In the genomic region with DNA sequence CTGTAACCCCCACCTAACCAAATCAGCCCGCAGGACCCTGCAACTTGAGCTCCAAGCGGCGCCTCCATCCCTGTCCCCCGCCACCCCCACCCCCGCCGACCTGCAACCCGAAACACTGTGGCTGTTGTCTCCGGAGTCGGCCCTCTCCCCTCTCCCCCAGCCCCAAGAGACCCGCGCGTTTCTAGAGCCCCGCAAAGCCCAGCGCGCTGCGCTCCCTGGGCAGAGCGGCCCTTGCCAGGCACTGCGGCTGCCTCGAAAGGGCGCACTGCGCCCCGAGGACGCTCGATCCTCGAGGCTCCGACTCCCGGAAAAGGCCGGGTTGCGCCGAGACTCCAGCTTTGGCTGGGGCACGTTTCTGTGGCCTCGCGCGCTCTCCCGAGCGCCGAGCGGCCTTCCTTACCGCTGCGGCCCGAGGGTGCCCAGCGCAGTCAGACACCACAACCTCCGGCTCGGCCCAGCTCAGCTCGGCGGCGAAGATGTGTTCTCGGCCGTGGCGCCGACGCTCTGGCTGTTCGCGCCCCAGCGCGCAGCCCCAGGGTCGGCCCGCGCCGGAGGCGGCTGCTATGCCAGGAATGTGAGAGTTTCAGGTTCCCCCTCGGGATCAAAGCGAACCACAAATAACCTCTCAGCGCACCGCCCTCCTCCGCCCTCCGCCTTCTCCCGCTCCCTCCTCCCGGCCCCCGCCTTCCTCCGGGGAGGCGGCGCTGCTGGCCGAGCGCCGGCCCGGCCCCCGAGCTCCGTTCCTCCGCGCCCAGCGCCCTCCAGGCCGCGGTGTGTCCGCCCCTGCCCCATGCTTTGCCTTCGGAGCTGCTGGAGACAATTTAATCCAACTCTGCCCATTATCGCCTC, we compare ENCODE assay signal across 8 cellular contexts. TPM values are rescaled to one million over a fixed set of nuclear protein-coding genes. Genes with fewer than 3 reads are reported as not detected.
DNase-seq lines count a peak whose midpoint lies in the region; TF ChIP-seq lines count a peak whose summit lies in the region.

A gene (minus strand): TSS at position 506 of the 849 bp plus-strand sequence. CDS start 3,014 bp downstream, outside the sequence.

- H3K36me3 ChIP-seq in esophagus muscularis mucosa (peaks cover 21 to 38% (median 25%) of the 10 kb centered on the region in 4 donors), thymus (ENCODE audit: control insufficient read depth, insufficient read depth) (no peaks in the 10 kb centered on the region)

- no peak within 1 kb of the TSS for H3K27ac Mint-ChIP-seq in activated CD4-positive, alpha-beta T cell treated with anti-CD3 and anti-CD28 coated beads, Interleukin-2, amount 10 ng/mL, durations not matched to agents 7 days and 5 days
- peak within 1 kb of the TSS; percentile 99 for H3K27ac Mint-ChIP-seq in mesothelial cell of epicardium

- H3K27me3 ChIP-seq in esophagus muscularis mucosa (no peaks in the 10 kb centered on the region), thymus (ENCODE audit: control insufficient read depth, insufficient read depth) (peaks cover 38% of the 10 kb centered on the region)

- no peaks in the 10 kb centered on the region for H3K9me3 ChIP-seq in esophagus muscularis mucosa
- no peaks in the 10 kb centered on the region for H3K9me3 ChIP-seq in thymus (ENCODE audit: control insufficient read depth)

- peaks cover 10% of the 10 kb centered on the region for H3K4me1 Mint-ChIP-seq in activated CD4-positive, alpha-beta T cell treated with anti-CD3 and anti-CD28 coated beads, Interleukin-2, amount 10 ng/mL, durations not matched to agents 7 days and 5 days
- peaks cover 65% of the 10 kb centered on the region for H3K4me1 Mint-ChIP-seq in mesothelial cell of epicardium

- H3K4me3 ChIP-seq in esophagus muscularis mucosa (peak within 1 kb of the TSS; percentile 76 to 83 (median 81)), thymus (ENCODE audit: low read length) (peak within 1 kb of the TSS; percentile 44)

- H3K27ac ChIP-seq in esophagus muscularis mucosa (replicated peaks in 1 of 4): peak within 1 kb of the TSS; percentile 97 to 100 (median 98)
- peak within 1 kb of the TSS; percentile 77 for H3K27ac ChIP-seq in thymus (ENCODE audit: low read depth)

- H3K27me3 Mint-ChIP-seq in activated CD4-positive, alpha-beta T cell treated with anti-CD3 and anti-CD28 coated beads, Interleukin-2, amount 10 ng/mL, durations not matched to agents 7 days and 5 days: peaks cover 53% of the 10 kb centered on the region
- H3K27me3 Mint-ChIP-seq in mesothelial cell of epicardium (ENCODE audit: low read depth): no peaks in the 10 kb centered on the region

- H3K4me3 Mint-ChIP-seq in activated CD4-positive, alpha-beta T cell treated with anti-CD3 and anti-CD28 coated beads, Interleukin-2, amount 10 ng/mL, durations not matched to agents 7 days and 5 days: peak within 1 kb of the TSS; percentile 61
- peak within 1 kb of the TSS; percentile 94 for H3K4me3 Mint-ChIP-seq in mesothelial cell of epicardium

- peak; percentile 94 for DNase-seq in AG09319 (ENCODE audit: extremely low read depth, low read depth)
- peak; percentile 74 for DNase-seq in GM13976 (ENCODE audit: low spot score)
- DNase-seq in NCI-H128 (lab: John Stamatoyannopoulos, UW; ENCODE audit: unreplicated experiment): peak; percentile 86
- DNase-seq in activated CD4-positive, alpha-beta T cell treated with anti-CD3 and anti-CD28 coated beads, Interleukin-2, amount 10 ng/mL, durations not matched to agents 7 days and 5 days: no peak
- DNase-seq in esophagus muscularis mucosa (ENCODE audit: extremely low spot score): peak; percentile 96
- DNase-seq in mesothelial cell of epicardium (ENCODE audit: low spot score in 2 of 2, unreplicated experiment in 2 of 2): peak; percentile 91 to 94
- DNase-seq in T-helper 9 cell: no peak

- CTCF ChIA-PET in activated CD4-positive, alpha-beta T cell treated with anti-CD3 and anti-CD28 coated beads, Interleukin-2, amount 10 ng/mL, durations not matched to agents 7 days and 5 days (lab: Charles Lee): interaction anchor here (0.6 to 0.7 kb wide), 2 partner anchors 200 to 977 kb away, joined by 3 to 4 read pairs; no protein-coding TSS in a partner anchor

- no peak for TF ChIP-seq EP300 in esophagus muscularis mucosa (IDR thresholded peaks at IDR 0.05)

- peak; percentile 96 for TF ChIP-seq POLR2A in esophagus muscularis mucosa (IDR thresholded peaks at IDR 0.05; ENCODE audit: low read depth)

- no peaks in the 10 kb centered on the region for H3K9me3 Mint-ChIP-seq in activated CD4-positive, alpha-beta T cell treated with anti-CD3 and anti-CD28 coated beads, Interleukin-2, amount 10 ng/mL, durations not matched to agents 7 days and 5 days
- H3K9me3 Mint-ChIP-seq in mesothelial cell of epicardium: no peaks in the 10 kb centered on the region

- under 1% methylated on average over 40 of the region's 87 CpGs for WGBS in esophagus muscularis mucosa
- 1% methylated on average over 87 of the region's 87 CpGs for WGBS in thymus

- in situ Hi-C loops in GM13976 (cut with MboI; ENCODE audit: low sequenced_read_pairs, unreplicated experiment): no loop called here

- H3K4me1 ChIP-seq in esophagus muscularis mucosa: peaks cover 53 to 57% (median 55%) of the 10 kb centered on the region in 4 donors
- H3K4me1 ChIP-seq in thymus (ENCODE audit: control insufficient read depth, insufficient read depth, low read length): no peaks in the 10 kb centered on the region

- H3K36me3 Mint-ChIP-seq in activated CD4-positive, alpha-beta T cell treated with anti-CD3 and anti-CD28 coated beads, Interleukin-2, amount 10 ng/mL, durations not matched to agents 7 days and 5 days (ENCODE audit: low read depth): no peaks in the 10 kb centered on the region
- peaks cover 17% of the 10 kb centered on the region for H3K36me3 Mint-ChIP-seq in mesothelial cell of epicardium

- POLR2A ChIA-PET in activated CD4-positive, alpha-beta T cell treated with anti-CD3 and anti-CD28 coated beads, Interleukin-2, amount 10 ng/mL, durations not matched to agents 7 days and 5 days (lab: Charles Lee): no interaction called here

- intact Hi-C loops in esophagus muscularis mucosa (cut with DNase I): no loop called here

- TF ChIP-seq CTCF in AG09319 (IDR thresholded peaks at IDR 0.05; ENCODE audit: low read depth, low read length) (no peak), GM13976 (IDR thresholded peaks at IDR 0.05; ENCODE audit: borderline replicate concordance, control extremely low read depth, extremely low read depth, insufficient read depth, missing control alignments) (no peak), esophagus muscularis mucosa (IDR thresholded peaks at IDR 0.05) (no peak), mesothelial cell of epicardium (IDR thresholded peaks at IDR 0.05; ENCODE audit: unreplicated experiment) (no peak)

RNA-seq across cellular contexts. Expression of the gene that starts here (rescaled TPM):
- total RNA-seq in activated CD4-positive, alpha-beta T cell treated with anti-CD3 and anti-CD28 coated beads, Interleukin-2, amount 10 ng/mL, durations not matched to agents 7 days and 5 days: not detected
- 100 to 1,000 TPM; 111 to 313 (median 155) TPM for total RNA-seq in esophagus muscularis mucosa
- total RNA-seq in mesothelial cell of epicardium: 281 to 297 TPM (median 296 TPM) in 3 replicates
- 7.3 TPM for polyA plus RNA-seq in thymus

Comparison
In these comparisons a context has a peak if more than half of its experiments do, and no peak if none do; other contexts are left out.
1. RNA of the gene that starts here (total RNA-seq): 281 to 297 TPM in mesothelial cell of epicardium and 111 to 313 TPM in esophagus muscularis mucosa; not detected in activated CD4-positive, alpha-beta T cell treated with anti-CD3 and anti-CD28 coated beads, Interleukin-2, amount 10 ng/mL, durations not matched to agents 7 days and 5 days; every median in the first group is over 100 times any median in the second.
2. DNase-seq: peak in AG09319 (single experiment), GM13976 (single experiment), NCI-H128 (single experiment), esophagus muscularis mucosa (single experiment) and mesothelial cell of epicardium (2 of 2); none in activated CD4-positive, alpha-beta T cell treated with anti-CD3 and anti-CD28 coated beads, Interleukin-2, amount 10 ng/mL, durations not matched to agents 7 days and 5 days (single experiment) and T-helper 9 cell (single experiment).